Comparison of ENCODE assay signal across 27 cellular contexts in the genomic region with DNA sequence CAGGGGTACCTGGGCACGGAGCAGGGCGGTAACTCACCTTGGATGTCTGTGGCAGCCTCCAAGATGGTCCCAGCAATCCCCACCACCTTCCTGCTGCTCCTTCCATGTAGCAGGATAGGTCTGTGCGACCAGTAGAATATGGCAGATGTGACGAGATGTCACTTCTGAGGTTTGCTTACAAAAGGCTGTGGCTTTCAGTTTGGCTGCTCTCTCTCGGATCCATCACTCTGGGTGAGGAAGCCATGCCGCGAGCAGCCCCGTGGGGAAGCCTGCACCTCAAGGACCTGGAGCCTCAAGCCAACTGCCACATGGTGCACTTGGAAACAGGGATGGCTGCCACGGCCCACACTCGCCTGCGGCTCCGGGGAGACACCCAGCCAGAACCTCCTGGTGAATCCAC.
"Had no signal": no experiment of that assay in that cellular context is flagged by ENCODE, and none has a peak within 500 bp of the region (broad histone marks: within the 10 kb centered on the region; RNA-seq: fewer than 3 reads in every experiment).

No MANE protein-coding gene starts in this region.

- H3K36me3 ChIP-seq: cardiac muscle cell, SJCRH30 had no signal

- H3K9me3 Mint-ChIP-seq: activated CD4-positive, alpha-beta memory T cell treated with anti-CD3 and anti-CD28 coated beads for 36 hours; activated CD4-positive, alpha-beta T cell treated with anti-CD3 and anti-CD28 coated beads, Interleukin-2, amount 10 ng/mL, durations not matched to agents 7 days and 5 days; activated naive CD4-positive, alpha-beta T cell treated with anti-CD3 and anti-CD28 coated beads, Interleukin-2, amount 50 U/mL, for 24 hours; activated T-helper 17 cell treated with anti-CD3 and anti-CD28 coated beads, Interleukin-2, amount 50 U/mL, for 72 hours had no signal

- H3K4me3 Mint-ChIP-seq: activated CD4-positive, alpha-beta memory T cell treated with anti-CD3 and anti-CD28 coated beads for 36 hours; activated CD4-positive, alpha-beta T cell treated with anti-CD3 and anti-CD28 coated beads, Interleukin-2, amount 10 ng/mL, durations not matched to agents 7 days and 5 days; activated CD8-positive, alpha-beta memory T cell treated with anti-CD3 and anti-CD28 coated beads, Interleukin-2, amount 10 ng/mL, durations not matched to agents 7 days and 5 days; activated naive CD4-positive, alpha-beta T cell treated with anti-CD3 and anti-CD28 coated beads, Interleukin-2, amount 50 U/mL, for 24 hours; activated naive CD8-positive, alpha-beta T cell treated with anti-CD3 and anti-CD28 coated beads, Interleukin-2, amount 10 ng/mL, durations not matched to agents 7 days and 5 days; activated T-helper 17 cell treated with anti-CD3 and anti-CD28 coated beads, Interleukin-2, amount 50 U/mL, for 72 hours had no signal

- H3K27ac Mint-ChIP-seq: activated CD4-positive, alpha-beta memory T cell treated with anti-CD3 and anti-CD28 coated beads for 36 hours; activated CD4-positive, alpha-beta T cell treated with anti-CD3 and anti-CD28 coated beads, Interleukin-2, amount 10 ng/mL, durations not matched to agents 7 days and 5 days; activated CD8-positive, alpha-beta memory T cell treated with anti-CD3 and anti-CD28 coated beads, Interleukin-2, amount 10 ng/mL, durations not matched to agents 7 days and 5 days; activated naive CD4-positive, alpha-beta T cell treated with anti-CD3 and anti-CD28 coated beads, Interleukin-2, amount 50 U/mL, for 24 hours; activated naive CD8-positive, alpha-beta T cell treated with anti-CD3 and anti-CD28 coated beads, Interleukin-2, amount 10 ng/mL, durations not matched to agents 7 days and 5 days; activated T-helper 17 cell treated with anti-CD3 and anti-CD28 coated beads, Interleukin-2, amount 50 U/mL, for 72 hours had no signal

- H3K4me3 ChIP-seq: ascending aorta, cardiac muscle cell, SJCRH30, SK-N-MC had no signal

- H3K9me3 ChIP-seq: ascending aorta, SJCRH30 had no signal

- ATAC-seq: activated CD8-positive, alpha-beta memory T cell treated with anti-CD3 and anti-CD28 coated beads, Interleukin-2, amount 10 ng/mL, durations not matched to agents 7 days and 5 days; activated T-helper 17 cell treated with anti-CD3 and anti-CD28 coated beads, Interleukin-2, amount 50 U/mL, for 72 hours had no signal

- DNase-seq: activated CD4-positive, alpha-beta memory T cell treated with anti-CD3 and anti-CD28 coated beads for 36 hours; activated CD4-positive, alpha-beta T cell treated with anti-CD3 and anti-CD28 coated beads, Interleukin-2, amount 10 ng/mL, durations not matched to agents 7 days and 5 days; activated CD8-positive, alpha-beta memory T cell treated with anti-CD3 and anti-CD28 coated beads for 24 hours; activated CD8-positive, alpha-beta memory T cell treated with anti-CD3 and anti-CD28 coated beads, Interleukin-2, amount 10 ng/mL, durations not matched to agents 7 days and 5 days; activated CD8-positive, alpha-beta memory T cell treated with anti-CD3 and anti-CD28 coated beads, Interleukin-2, amount 50 U/mL, for 48 hours; activated effector memory CD4-positive, alpha-beta T cell treated with anti-CD3 and anti-CD28 coated beads, Interleukin-2, amount 50 U/mL, for 16 hours; activated naive CD4-positive, alpha-beta T cell; activated naive CD8-positive, alpha-beta T cell treated with anti-CD3 and anti-CD28 coated beads, Interleukin-2, amount 10 ng/mL, durations not matched to agents 7 days and 5 days; activated T-cell treated with anti-CD3 and anti-CD28 coated beads, Interleukin-2, amount 50 U/mL, for 48 hours; amygdala; NCI-H1092 treated with DMSO at 0.1 percent for 48 hours; NCI-H1417; NCI-H146; NCI-H187; NCI-H2029 treated with DMSO at 0.1 percent for 48 hours; NCI-H2107; NCI-H510A; NCI-H526; NCI-H748 treated with DMSO at 0.1 percent for 48 hours; SHP77; SJCRH30; T1000 had no signal

- H3K4me1 ChIP-seq: SJCRH30 had no signal

- H3K36me3 Mint-ChIP-seq: activated CD8-positive, alpha-beta memory T cell treated with anti-CD3 and anti-CD28 coated beads, Interleukin-2, amount 10 ng/mL, durations not matched to agents 7 days and 5 days; activated naive CD8-positive, alpha-beta T cell treated with anti-CD3 and anti-CD28 coated beads, Interleukin-2, amount 10 ng/mL, durations not matched to agents 7 days and 5 days had no signal

- H3K4me1 Mint-ChIP-seq: activated CD4-positive, alpha-beta T cell treated with anti-CD3 and anti-CD28 coated beads, Interleukin-2, amount 10 ng/mL, durations not matched to agents 7 days and 5 days; activated T-helper 17 cell treated with anti-CD3 and anti-CD28 coated beads, Interleukin-2, amount 50 U/mL, for 72 hours had no signal

- H3K27me3 ChIP-seq: ascending aorta, SJCRH30 had no signal

- H3K27ac ChIP-seq: ascending aorta, cardiac muscle cell, SJCRH30, SK-N-MC had no signal
